In genomic region chr15:44853304-44853950, GRCh38 we compare ENCODE assay signal across 8 cellular contexts.
A peak's percentile ranks its signal among the peaks of the same experiment; 100 is the strongest.
DNase-seq lines count a peak whose midpoint lies in the region; ATAC-seq and TF ChIP-seq lines count a peak whose summit lies in the region.
"Not testable (repeated sequence)": the region's sequence is repeated elsewhere in the genome, so short reads cannot be mapped to it uniquely, and the experiment has no call there.

No MANE protein-coding gene starts in this region.

- H3K36me3 Mint-ChIP-seq in T-cell; progenitor cell of endocrine pancreas (ENCODE audit: insufficient read depth): not testable (repeated sequence)

- not testable (repeated sequence) for H3K4me3 Mint-ChIP-seq in T-cell; progenitor cell of endocrine pancreas (ENCODE audit: low read depth)

- H3K36me3 ChIP-seq in transverse colon: not testable (repeated sequence)

- not testable (repeated sequence) for H3K27me3 ChIP-seq in transverse colon

- H3K27ac ChIP-seq in transverse colon: not testable (repeated sequence)

- not testable (repeated sequence) for H3K27ac Mint-ChIP-seq in T-cell
- peak overlapping the region; percentile 34 for H3K27ac Mint-ChIP-seq in progenitor cell of endocrine pancreas

- POLR2A ChIA-PET in HEK293T (lab: Yijun Ruan, JAX); T-cell (lab: Charles Lee): not testable (repeated sequence)

- not testable (repeated sequence) for H3K4me1 ChIP-seq in transverse colon

- TF ChIP-seq CTCF in progenitor cell of endocrine pancreas (IDR thresholded peaks at IDR 0.05; ENCODE audit: unreplicated experiment) (peak; percentile 91), transverse colon (IDR thresholded peaks at IDR 0.05) (peak; percentile 56 to 91 (median 80))

- H3K4me1 Mint-ChIP-seq in T-cell (peaks cover 5 to 10% (median 7%) of the 10 kb centered on the region in 3 donors), progenitor cell of endocrine pancreas (ENCODE audit: low read depth) (peaks cover 14% of the 10 kb centered on the region)

- DNase-seq in GDM1 (lab: John Stamatoyannopoulos, UW) (peak; percentile 40), HEK293T (ENCODE audit: extremely low spot score) (peak; percentile 38), NCI-H146 (lab: John Stamatoyannopoulos, UW) (peak; percentile 63), T-cell (peak; percentile 22 to 69 (median 50)), head of caudate nucleus (peak in 38 of 42 donors; percentile 11 to 83 (median 51)), progenitor cell of endocrine pancreas (ENCODE audit: low spot score, unreplicated experiment) (peak; percentile 57), transverse colon (peak; percentile 61)
- peak; percentile 75 for DNase-seq in activated naive CD4-positive, alpha-beta T cell treated with Interleukin-2 at 50 U/mL for 16 hours

- intact Hi-C loops in head of caudate nucleus (cut with DNase I); transverse colon (cut with DNase I; ENCODE audit: low total_unique reads): not testable (repeated sequence)

- TF ChIP-seq POLR2A in transverse colon (IDR thresholded peaks at IDR 0.05): not testable (repeated sequence)

- in situ Hi-C loops in transverse colon (cut with MboI; ENCODE audit: low pct_ligation_motif_present in 1 of 4, low pct_unique_long_range_greater_than_20kb in 1 of 4, low sequenced_read_pairs in 3 of 4): loop anchor here in 1 of 4 donors (25.0 kb wide), 1 partner anchor 184 kb away; no protein-coding TSS in a partner anchor

- CTCF ChIA-PET in HEK293T (lab: Yijun Ruan, JAX) (interaction anchor here (0.6 to 1.1 kb wide), 3 partner anchors 68 to 1021 kb away, joined by 3 to 5 read pairs (median 4); partner anchors contain the start of gene SPG11), T-cell (lab: Charles Lee) (interaction anchor here (0.5 to 1.5 kb wide), 6 partner anchors 72 to 1383 kb away, joined by 3 to 7 read pairs (median 4); no protein-coding TSS in a partner anchor)

- not testable (repeated sequence) for H3K27me3 Mint-ChIP-seq in T-cell, progenitor cell of endocrine pancreas

- H3K9me3 ChIP-seq in transverse colon: not testable (repeated sequence)

- not testable (repeated sequence) for H3K9me3 Mint-ChIP-seq in T-cell; progenitor cell of endocrine pancreas (ENCODE audit: low read depth)

- 20 to 28% methylated on average over 1 to 4 of the region's 4 CpGs for WGBS in transverse colon (ENCODE audit: low coverage in 1 of 2), 2 donors

- H3K4me3 ChIP-seq in transverse colon: not testable (repeated sequence)

- TF ChIP-seq EP300 in transverse colon (IDR thresholded peaks at IDR 0.05; ENCODE audit: low read depth): not testable (repeated sequence)

- peak; percentile 75 to 87 (median 84) for ATAC-seq in T-cell (replicated peaks in 1 of 4)
